21 cellular contexts compared by ENCODE assay signal in the genomic region with DNA sequence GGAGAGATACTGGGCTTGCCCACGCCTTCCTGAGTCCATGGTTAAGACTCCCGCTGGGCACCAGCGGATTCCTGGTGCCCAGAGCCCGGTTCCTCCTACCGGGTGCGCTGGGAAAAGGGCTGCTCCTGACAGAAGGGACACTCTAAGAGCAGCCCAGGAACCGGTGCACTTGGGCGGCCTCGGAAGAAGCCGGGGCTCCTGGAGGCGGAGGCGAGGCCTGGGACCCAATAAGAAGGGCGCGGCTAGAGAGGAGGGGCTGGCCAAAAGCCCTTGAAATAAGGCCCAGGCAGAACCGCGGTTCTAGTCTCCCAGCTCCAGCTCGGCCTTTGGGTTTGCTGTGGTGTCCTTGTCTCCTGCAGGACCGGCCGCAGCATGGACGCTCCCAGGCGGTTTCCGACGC. TPM values are rescaled to one million over a fixed set of nuclear protein-coding genes. Genes with fewer than 3 reads are reported as not detected.
A peak's percentile ranks its signal among the peaks of the same experiment; 100 is the strongest.
DNase-seq lines count a peak whose midpoint lies in the region; ATAC-seq, FAIRE-seq and TF ChIP-seq lines count a peak whose summit lies in the region.
"Had no signal": no experiment of that assay in that cellular context is flagged by ENCODE, and none has a peak within 500 bp of the region (broad histone marks: within the 10 kb centered on the region; RNA-seq: fewer than 3 reads in every experiment).

A gene with protein sequence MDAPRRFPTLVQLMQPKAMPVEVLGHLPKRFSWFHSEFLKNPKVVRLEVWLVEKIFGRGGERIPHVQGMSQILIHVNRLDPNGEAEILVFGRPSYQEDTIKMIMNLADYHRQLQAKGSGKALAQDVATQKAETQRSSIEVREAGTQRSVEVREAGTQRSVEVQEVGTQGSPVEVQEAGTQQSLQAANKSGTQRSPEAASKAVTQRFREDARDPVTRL (plus strand): TSS at position 301 of the 400 bp plus-strand sequence. CDS start 72 bp downstream, at position 373.

- no peak within 1 kb of the TSS for H3K4ac ChIP-seq in H1 (replicated peaks; ENCODE audit: insufficient read length, low read depth, low read length)
- H3K4ac ChIP-seq in neuronal stem cell (ENCODE audit: low read length): no peak within 1 kb of the TSS

- no peak for TF ChIP-seq EP300 in H1 (IDR thresholded peaks at IDR 0.05; ENCODE audit: borderline replicate concordance in 1 of 2, low read depth in 2 of 2, low read length in 2 of 2)

- H3K23ac ChIP-seq in H1 (ENCODE audit: insufficient read length) (no peak within 1 kb of the TSS), neuronal stem cell (ENCODE audit: low read depth, low read length, poor library complexity) (no peak within 1 kb of the TSS)

- no peak for TF ChIP-seq RAD21 in H1 (IDR thresholded peaks at IDR 0.05 in 1 of 2, conservative IDR thresholded peaks at IDR 0.05 in 1 of 2; ENCODE audit: low read depth in 2 of 2, low read length in 2 of 2)

- H3K4me2 ChIP-seq in H1 (ENCODE audit: insufficient read depth in 1 of 2, low read depth in 2 of 2, low read length in 2 of 2) (no peak within 1 kb of the TSS), neuronal stem cell (ENCODE audit: insufficient read depth, low read length, poor library complexity, severe bottlenecking) (no peak within 1 kb of the TSS)
- H3K4me2 ChIP-seq: BLaER1 had no signal

- H2AFZ ChIP-seq in H1 (ENCODE audit: low read length) (no peak within 1 kb of the TSS), neuronal stem cell (ENCODE audit: low read length) (no peak within 1 kb of the TSS)

- H2AK5ac ChIP-seq in H1 (ENCODE audit: low read depth, low read length): no peak within 1 kb of the TSS
- peak within 1 kb of the TSS; percentile 42 for H2AK5ac ChIP-seq in neuronal stem cell (ENCODE audit: low read depth, low read length)

- 95% methylated on average over 23 of the region's 23 CpGs; no CpG with 5 or more reads in 1 of the 2 experiments for WGBS in H1 (ENCODE audit: extremely low coverage in 1 of 2, insufficient coverage in 1 of 2, insufficient read length in 1 of 2, insufficient replicate concordance in 2 of 2, low coverage in 1 of 2, low lambda C conversion rate in 2 of 2, missing lambda C conversion rate in 1 of 2), 2 experiments
- WGBS in neuronal stem cell (ENCODE audit: extremely low coverage in 2 of 2, insufficient read length in 2 of 2, insufficient replicate concordance in 1 of 2), 2 donors: no CpG with 5 or more reads among the region's 23 CpGs

- H2BK15ac ChIP-seq in H1 (ENCODE audit: low read length) (no peak within 1 kb of the TSS; the same call in 1 of the 2 replicates), neuronal stem cell (ENCODE audit: low read length) (no peak within 1 kb of the TSS)

- H4K20me1 ChIP-seq in H1 (replicated peaks in 1 of 2; ENCODE audit: control insufficient read depth in 1 of 2, insufficient read depth in 2 of 2, low read length in 2 of 2): no peaks in the 10 kb centered on the region
- H4K20me1 ChIP-seq: BLaER1 had no signal

- peak; percentile 54; the same call in 1 of the 2 replicates for ATAC-seq in Panc1

- no peak for TF ChIP-seq POLR2A in H1 (IDR thresholded peaks at IDR 0.05; ENCODE audit: control extremely low read depth in 1 of 2, low read depth in 2 of 2, low read length in 2 of 2)

- H3K27me3 Mint-ChIP-seq in MCF 10A (ENCODE audit: insufficient read depth, unreplicated experiment): no peaks in the 10 kb centered on the region

- H3K9ac ChIP-seq in H1 (replicated peaks in 1 of 4; ENCODE audit: extremely low read depth in 1 of 4, low read depth in 3 of 4, low read length in 3 of 4) (no peak within 1 kb of the TSS), neuronal stem cell (ENCODE audit: low read depth, low read length, poor library complexity) (no peak within 1 kb of the TSS)
- H3K9ac ChIP-seq: BLaER1 had no signal

- H3K27ac ChIP-seq in Panc1 (ENCODE audit: low read length): no peak within 1 kb of the TSS
- no peak within 1 kb of the TSS for H3K27ac ChIP-seq in H1 (ENCODE audit: low read depth, low read length)
- no peak within 1 kb of the TSS for H3K27ac ChIP-seq in neuronal stem cell (replicated peaks; ENCODE audit: low read length)
- H3K27ac ChIP-seq: 22Rv1, BLaER1 had no signal

- H3K79me2 ChIP-seq in H1 (ENCODE audit: control insufficient read depth in 1 of 2, insufficient read depth in 2 of 2, low read length in 2 of 2): no peaks in the 10 kb centered on the region

- BruUV-seq in Panc1 (replicated peaks; lab: Mats Ljungman, UMichigan) (no TSS peak), MCF 10A (replicated peaks; lab: Mats Ljungman, UMichigan) (no TSS peak)

- H2BK120ac ChIP-seq in H1 (replicated peaks; ENCODE audit: low read depth, low read length) (no peak within 1 kb of the TSS), neuronal stem cell (ENCODE audit: low read depth, low read length) (no peak within 1 kb of the TSS)

- no peaks in the 10 kb centered on the region for H3K79me1 ChIP-seq in H1 (ENCODE audit: low read depth, low read length)
- H3K79me1 ChIP-seq in neuronal stem cell (ENCODE audit: low read depth, low read length): no peaks in the 10 kb centered on the region

- H3K27me3 ChIP-seq in Panc1 (ENCODE audit: control insufficient read depth, insufficient read depth, low read length) (no peaks in the 10 kb centered on the region), H1 (replicated peaks in 1 of 4; ENCODE audit: control insufficient read depth in 3 of 4, extremely low read depth in 1 of 4, insufficient read depth in 3 of 4, low read length in 3 of 4) (no peaks in the 10 kb centered on the region), neuronal stem cell (ENCODE audit: control insufficient read depth in 3 of 3, insufficient read depth in 3 of 3, low read depth in 1 of 3, low read length in 3 of 3) (no peaks in the 10 kb centered on the region)
- H3K27me3 ChIP-seq: BLaER1 had no signal

- H3K4me1 ChIP-seq in Panc1 (ENCODE audit: control insufficient read depth, insufficient read depth, low read length): no peaks in the 10 kb centered on the region
- H3K4me1 ChIP-seq in H1 (replicated peaks in 1 of 4; ENCODE audit: control insufficient read depth in 3 of 4, insufficient read depth in 4 of 4, low read length in 3 of 4): no peaks in the 10 kb centered on the region
- H3K4me1 ChIP-seq in neuronal stem cell (ENCODE audit: control insufficient read depth in 2 of 2, insufficient read depth in 1 of 2, low read depth in 1 of 2, low read length in 2 of 2): no peaks in the 10 kb centered on the region
- H3K4me1 ChIP-seq: BLaER1 had no signal

- H3K4me3 ChIP-seq in Panc1 (ENCODE audit: low read depth in 2 of 2, low read length in 2 of 2) (no peak within 1 kb of the TSS), H1 (ENCODE audit: extremely low read depth in 1 of 4, insufficient read depth in 2 of 4, low read depth in 3 of 4, low read length in 4 of 4) (no peak within 1 kb of the TSS), neuronal stem cell (ENCODE audit: low read length in 2 of 2) (no peak within 1 kb of the TSS)
- H3K4me3 ChIP-seq: BLaER1 had no signal

- H3K23me2 ChIP-seq in H1 (ENCODE audit: low read depth, low read length): no peaks in the 10 kb centered on the region

- no peak within 1 kb of the TSS for H3K27ac Mint-ChIP-seq in MCF 10A (ENCODE audit: low read depth, unreplicated experiment)

- H3K18ac ChIP-seq in H1 (ENCODE audit: extremely low read depth, low read length) (no peak within 1 kb of the TSS), neuronal stem cell (ENCODE audit: low read length) (no peak within 1 kb of the TSS)

- H3K14ac ChIP-seq in H1 (ENCODE audit: insufficient read length) (no peak within 1 kb of the TSS), neuronal stem cell (ENCODE audit: low read length) (no peak within 1 kb of the TSS)

- POLR2A ChIA-PET in Panc1 (lab: Charles Lee): no interaction called here
- POLR2A ChIA-PET in H1 (lab: Charles Lee; ENCODE audit: partially characterized antibody): no interaction called here
- POLR2A ChIA-PET in MCF 10A (lab: Yijun Ruan, JAX): no interaction called here

- no peak within 1 kb of the TSS for H2BK5ac ChIP-seq in H1 (ENCODE audit: low read depth, low read length)
- no peak within 1 kb of the TSS for H2BK5ac ChIP-seq in neuronal stem cell (ENCODE audit: low read length)

- 0 out of 2 replicates have a peak within 1 kb of the TSS, but pooled peaks have one; percentile 50 for H2BK12ac ChIP-seq in H1 (ENCODE audit: low read depth, low read length)
- H2BK12ac ChIP-seq in neuronal stem cell (ENCODE audit: low read length): no peak within 1 kb of the TSS

- FAIRE-seq in H1 (lab: Jason Lieb, UNC): no peak
- FAIRE-seq: H54, HTR-8/SVneo had no signal

- no peak within 1 kb of the TSS for H3K4me3 Mint-ChIP-seq in MCF 10A (ENCODE audit: unreplicated experiment)
- H3K4me3 Mint-ChIP-seq: CD14-positive monocyte; CD4-positive, alpha-beta memory T cell had no signal

- CTCF ChIA-PET in Panc1 (lab: Charles Lee): no interaction called here
- CTCF ChIA-PET in H1 (lab: Charles Lee; ENCODE audit: partially characterized antibody): no interaction called here
- CTCF ChIA-PET in MCF 10A (lab: Yijun Ruan, JAX): no interaction called here

- H3K36me3 ChIP-seq in Panc1 (ENCODE audit: control insufficient read depth, insufficient read depth, low read length) (no peaks in the 10 kb centered on the region), H1 (ENCODE audit: control insufficient read depth in 2 of 4, insufficient read depth in 4 of 4, low read length in 3 of 4) (no peaks in the 10 kb centered on the region), neuronal stem cell (replicated peaks in 1 of 2; ENCODE audit: control insufficient read depth in 2 of 2, insufficient read depth in 2 of 2, low read length in 2 of 2) (no peaks in the 10 kb centered on the region)
- H3K36me3 ChIP-seq: BLaER1 had no signal

- DNase-seq in ELF-1 (ENCODE audit: low read depth, low spot score) (peak; percentile 10), Panc1 (ENCODE audit: low read depth, low spot score) (no peak), H1 (ENCODE audit: low read depth in 1 of 2, low spot score in 2 of 2) (no peak), neuronal stem cell (ENCODE audit: low spot score) (no peak), posterior cingulate gyrus (no peak), MCF 10A (ENCODE audit: unreplicated experiment) (no peak), putamen (ENCODE audit: low spot score) (no peak)
- DNase-seq: CD4-positive, alpha-beta memory T cell; DMS153; DMS79; GF-D8; IMR-90; KBM-7 had no signal

- H4K91ac ChIP-seq in H1 (replicated peaks; ENCODE audit: insufficient read length, low read length): no peak within 1 kb of the TSS
- H4K91ac ChIP-seq in neuronal stem cell (ENCODE audit: low read depth, low read length, poor library complexity): no peak within 1 kb of the TSS

- H3K4me1 Mint-ChIP-seq in MCF 10A (ENCODE audit: insufficient read depth, unreplicated experiment): no peaks in the 10 kb centered on the region
- H3K4me1 Mint-ChIP-seq: CD14-positive monocyte; CD4-positive, alpha-beta memory T cell had no signal

- no peak within 1 kb of the TSS for H3K56ac ChIP-seq in H1 (replicated peaks; ENCODE audit: insufficient read length, low read depth, low read length)

- no peak within 1 kb of the TSS for H4K5ac ChIP-seq in H1 (ENCODE audit: insufficient read length, low read depth, low read length)

- H3K36me3 Mint-ChIP-seq in MCF 10A (ENCODE audit: insufficient read depth, unreplicated experiment): no peaks in the 10 kb centered on the region
- H3K36me3 Mint-ChIP-seq: CD14-positive monocyte; CD4-positive, alpha-beta memory T cell had no signal

- H4K8ac ChIP-seq in H1 (ENCODE audit: extremely low read depth, insufficient read depth, low read length) (no peak within 1 kb of the TSS; the same call in 1 of the 2 replicates), neuronal stem cell (ENCODE audit: low read depth, low read length) (no peak within 1 kb of the TSS)

- TF ChIP-seq CTCF in Panc1 (IDR thresholded peaks at IDR 0.05): no peak
- TF ChIP-seq CTCF in H1 (IDR thresholded peaks at IDR 0.05; ENCODE audit: control extremely low read depth in 1 of 3, insufficient read depth in 1 of 3, low read depth in 1 of 3, low read length in 3 of 3): no peak
- TF ChIP-seq CTCF in MCF 10A (IDR thresholded peaks at IDR 0.05; ENCODE audit: unreplicated experiment): no peak

- no peaks in the 10 kb centered on the region for H3K9me3 Mint-ChIP-seq in MCF 10A (ENCODE audit: unreplicated experiment)

- in situ Hi-C loops in Panc1 (cut with HindIII; ENCODE audit: low pct_unique_long_range_greater_than_20kb, low sequenced_read_pairs): no loop called here

- intact Hi-C loops in Panc1 (cut with micrococcal nuclease; ENCODE audit: unreplicated experiment) (no loop called here), posterior cingulate gyrus (cut with DNase I) (no loop called here), MCF 10A (cut with micrococcal nuclease) (no loop called here)

- no peak within 1 kb of the TSS; the same call in 1 of the 2 replicates for H2BK20ac ChIP-seq in H1 (ENCODE audit: low read length)

- H3K9me3 ChIP-seq in Panc1 (ENCODE audit: control insufficient read depth, insufficient read depth, low read depth, low read length) (no peaks in the 10 kb centered on the region), H1 (ENCODE audit: insufficient read depth in 2 of 2, low read depth in 1 of 2, low read length in 1 of 2) (no peaks in the 10 kb centered on the region; a peak in 1 of 4 replicates), neuronal stem cell (replicated peaks in 1 of 2; ENCODE audit: control insufficient read depth in 2 of 2, insufficient read depth in 1 of 2, low read depth in 1 of 2, low read length in 2 of 2) (no peaks in the 10 kb centered on the region)

RNA-seq across cellular contexts. Expression of the gene that starts here (rescaled TPM):
- total RNA-seq in Panc1 (2021; ENCODE audit: unreplicated experiment): not detected
- not detected for polyA plus RNA-seq in Panc1 (2012; ENCODE audit: insufficient read length)
- 0.42 TPM in 1 of 2 replicates, not detected in the other for total RNA-seq in H1 (2021; fragmentation: NEBNext Ultra II Directional; extraction: Animal tissue kit (Norgen Biotek cat#: 25700))
- 0.11 TPM in 1 of 2 replicates, not detected in the other for polyA plus RNA-seq in H1 (2011; rRNA removed)
- polyA plus RNA-seq in H1 (2011; cell fraction: cytosol; rRNA removed): 0.26 TPM
- polyA plus RNA-seq in H1 (2011; cell fraction: nucleus; rRNA removed): not detected
- 0.19 TPM in 1 of 4 replicates, not detected in the others for polyA plus RNA-seq in H1 (2012, experiment 1 of 2)
- not detected for polyA plus RNA-seq in H1 (2012, experiment 2 of 2)
- 0.06 TPM for polyA plus RNA-seq in H1 (2013, experiment 1 of 2)
- polyA plus RNA-seq in H1 (2013, experiment 2 of 2): 0.22 TPM
- not detected in 2 replicates for polyA minus RNA-seq in H1 (2011; rRNA and poly(A)+ RNA removed)
- not detected for polyA minus RNA-seq in H1 (2011; cell fraction: cytosol; rRNA and poly(A)+ RNA removed)
- not detected for polyA minus RNA-seq in H1 (2011; cell fraction: nucleus; rRNA and poly(A)+ RNA removed)
- 0.18 TPM for polyA plus RNA-seq in neuronal stem cell (2013, experiment 1 of 2)
- polyA plus RNA-seq in neuronal stem cell (2013, experiment 2 of 2): 0.18 TPM
- not detected in 2 replicates for total RNA-seq in MCF 10A (2022)
- total RNA-seq: A673; CD4-positive, alpha-beta memory T cell; Daoy; IMR-90 had no signal
- polyA plus RNA-seq: AG04450; CD14-positive monocyte; CD4-positive, alpha-beta memory T cell; IMR-90 had no signal

Comparison
In these comparisons a context has a peak if more than half of its experiments do, and no peak if none do; other contexts are left out.
1. Peak in ATAC-seq in Panc1; RNA of the gene not detected or under 1 TPM.